In the genomic region with DNA sequence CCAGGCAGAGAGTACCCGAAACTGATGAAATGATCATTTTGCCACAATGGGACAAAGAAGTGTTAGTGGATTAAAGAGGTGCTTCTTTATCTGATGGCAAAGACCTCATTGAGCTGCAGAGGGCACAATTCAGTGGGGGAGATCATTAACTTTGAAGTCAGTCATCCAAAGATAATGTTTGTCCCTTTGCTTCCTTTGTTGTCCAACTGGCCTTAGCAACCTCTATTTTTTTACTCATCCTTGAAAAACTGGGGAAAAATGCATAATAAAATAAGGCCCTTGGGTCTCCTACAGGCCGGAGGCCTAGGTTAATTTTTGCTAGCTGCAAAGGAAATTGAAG, we compare ENCODE assay signal across 16 cellular contexts.
DNase-seq lines count a peak whose midpoint lies in the region; ATAC-seq and TF ChIP-seq lines count a peak whose summit lies in the region.
"Had no signal": no experiment of that assay in that cellular context is flagged by ENCODE, and none has a peak within 500 bp of the region (broad histone marks: within the 10 kb centered on the region; RNA-seq: fewer than 3 reads in every experiment).

No MANE protein-coding gene starts in this region.

- H3K18ac ChIP-seq in neuronal stem cell (ENCODE audit: low read length), result no peak overlapping the region

- no peak overlapping the region for H3K4ac ChIP-seq in neuronal stem cell (ENCODE audit: low read length)

- H3K4me1 ChIP-seq in SJCRH30 (peaks cover 63% of the 10 kb centered on the region), neuronal stem cell (ENCODE audit: control insufficient read depth in 2 of 2, insufficient read depth in 1 of 2, low read depth in 1 of 2, low read length in 2 of 2) (peaks cover 3 to 28% of the 10 kb centered on the region in 2 donors)
- H3K4me1 ChIP-seq: BLaER1 treated with 17β-estradiol and CSF1 and Interleukin-3, amounts not matched to agents 10 nM and 100 nM had no signal

- H3K14ac ChIP-seq in neuronal stem cell (ENCODE audit: low read length), result no peak overlapping the region

- H3K27ac ChIP-seq in SJCRH30 (peak overlapping the region; percentile 98), neuronal stem cell (replicated peaks; ENCODE audit: low read length) (peak overlapping the region; percentile 59)
- H3K27ac ChIP-seq: BLaER1 treated with 17β-estradiol and CSF1 and Interleukin-3, amounts not matched to agents 10 nM and 100 nM; GM23248; HL-60 had no signal

- H4K8ac ChIP-seq in neuronal stem cell (ENCODE audit: low read depth, low read length), result no peak overlapping the region

- H3K4me2 ChIP-seq in neuronal stem cell (ENCODE audit: insufficient read depth, low read length, poor library complexity, severe bottlenecking), result no peak overlapping the region
- H3K4me2 ChIP-seq: BLaER1 treated with 17β-estradiol and CSF1 and Interleukin-3, amounts not matched to agents 10 nM and 100 nM had no signal

- H3K27me3 ChIP-seq in SJCRH30 (no peaks in the 10 kb centered on the region), kidney epithelial cell (ENCODE audit: control insufficient read depth, insufficient read depth, low read length) (no peaks in the 10 kb centered on the region), neuronal stem cell (ENCODE audit: control insufficient read depth in 3 of 3, insufficient read depth in 3 of 3, low read depth in 1 of 3, low read length in 3 of 3) (peaks cover 0 to 90% (median 0%) of the 10 kb centered on the region in 3 experiments)
- H3K27me3 ChIP-seq: BLaER1 treated with 17β-estradiol and CSF1 and Interleukin-3, amounts not matched to agents 10 nM and 100 nM had no signal

- H3K36me3 ChIP-seq in SJCRH30 (no peaks in the 10 kb centered on the region), kidney epithelial cell (ENCODE audit: control insufficient read depth, insufficient read depth, low read length) (no peaks in the 10 kb centered on the region), neuronal stem cell (replicated peaks in 1 of 2; ENCODE audit: control insufficient read depth in 2 of 2, insufficient read depth in 2 of 2, low read length in 2 of 2) (no peaks in the 10 kb centered on the region)
- H3K36me3 ChIP-seq: BLaER1 treated with 17β-estradiol and CSF1 and Interleukin-3, amounts not matched to agents 10 nM and 100 nM had no signal

- no peak for TF ChIP-seq CTCF in kidney epithelial cell (IDR thresholded peaks at IDR 0.05; ENCODE audit: insufficient read depth, low read length, poor library complexity, severe bottlenecking)

- H3K23ac ChIP-seq in neuronal stem cell (ENCODE audit: low read depth, low read length, poor library complexity), result no peak overlapping the region

- no peak overlapping the region for H2BK120ac ChIP-seq in neuronal stem cell (ENCODE audit: low read depth, low read length)

- no peak overlapping the region for H2AFZ ChIP-seq in neuronal stem cell (ENCODE audit: low read length)
- H2AFZ ChIP-seq: GM23248 had no signal

- DNase-seq in ACHN (peak; percentile 38), SJCRH30 (no peak), kidney epithelial cell (ENCODE audit: low read depth) (peak; percentile 31), neuronal stem cell (ENCODE audit: low spot score) (peak; percentile 65), GOT3 (lab: John Stamatoyannopoulos, UW) (no peak), GM19238 (ENCODE audit: insufficient read length, low spot score) (no peak)
- DNase-seq: 8988T; CD4-positive, CD25-positive, alpha-beta regulatory T cell; DND-41; GDM1; GM23248; H9 had no signal

- in situ Hi-C loops in ACHN (cut with HindIII; ENCODE audit: low pct_ligation_motif_present, low pct_unique_long_range_greater_than_20kb, low sequenced_read_pairs), result no loop called here

- H2BK5ac ChIP-seq in neuronal stem cell (ENCODE audit: low read length), result no peak overlapping the region

- no peak overlapping the region for H3K9ac ChIP-seq in neuronal stem cell (ENCODE audit: low read depth, low read length, poor library complexity)
- H3K9ac ChIP-seq: BLaER1 treated with 17β-estradiol and CSF1 and Interleukin-3, amounts not matched to agents 10 nM and 100 nM; GM23248 had no signal

- ATAC-seq in HG03095 (IDR thresholded peaks at IDR 0.05; ENCODE audit: unreplicated experiment) (no peak), HG03457 (IDR thresholded peaks at IDR 0.05; ENCODE audit: unreplicated experiment) (no peak)

- no peak overlapping the region for H2BK12ac ChIP-seq in neuronal stem cell (ENCODE audit: low read length)

- H2AK5ac ChIP-seq in neuronal stem cell (ENCODE audit: low read depth, low read length), result no peak overlapping the region

- no peaks in the 10 kb centered on the region for H3K79me1 ChIP-seq in neuronal stem cell (ENCODE audit: low read depth, low read length)

- H4K91ac ChIP-seq in neuronal stem cell (ENCODE audit: low read depth, low read length, poor library complexity), result no peak overlapping the region

- no peaks in the 10 kb centered on the region for H3K9me3 ChIP-seq in SJCRH30 (replicated peaks)
- no peaks in the 10 kb centered on the region for H3K9me3 ChIP-seq in neuronal stem cell (replicated peaks in 1 of 2; ENCODE audit: control insufficient read depth in 2 of 2, insufficient read depth in 1 of 2, low read depth in 1 of 2, low read length in 2 of 2)
- H3K9me3 ChIP-seq: BLaER1 treated with 17β-estradiol and CSF1 and Interleukin-3, amounts not matched to agents 10 nM and 100 nM had no signal

- H2BK15ac ChIP-seq in neuronal stem cell (ENCODE audit: low read length), result no peak overlapping the region

- H3K4me3 ChIP-seq in SJCRH30, result peak overlapping the region; percentile 3; the same call in 1 of the 2 replicates
- H3K4me3 ChIP-seq in kidney epithelial cell (ENCODE audit: low read depth, low read length), result no peak overlapping the region
- H3K4me3 ChIP-seq in neuronal stem cell (ENCODE audit: low read length in 2 of 2), result no peak overlapping the region
- H3K4me3 ChIP-seq: BLaER1 treated with 17β-estradiol and CSF1 and Interleukin-3, amounts not matched to agents 10 nM and 100 nM; GM23248 had no signal

- no CpG with 5 or more reads among the region's 2 CpGs for WGBS in neuronal stem cell (ENCODE audit: extremely low coverage in 2 of 2, insufficient read length in 2 of 2, insufficient replicate concordance in 1 of 2), 2 donors

Comparison
In these comparisons a context has a peak if more than half of its experiments do, and no peak if none do; other contexts are left out.
1. DNase-seq: peak in ACHN (single experiment), kidney epithelial cell (single experiment) and neuronal stem cell (single experiment); none in SJCRH30 (0 of 2), GOT3 (single experiment) and GM19238 (single experiment).